ENCODE assay signal across 9 cellular contexts in genomic region chr12:49059063-49059384, GRCh38. TPM values are rescaled to one million over a fixed set of nuclear protein-coding genes. Genes with fewer than 3 reads are reported as not detected.
DNase-seq lines count a peak whose midpoint lies in the region; ATAC-seq, FAIRE-seq and TF ChIP-seq lines count a peak whose summit lies in the region.
"Had no signal": no experiment of that assay in that cellular context is flagged by ENCODE, and none has a peak within 500 bp of the region (broad histone marks: within the 10 kb centered on the region; RNA-seq: fewer than 3 reads in every experiment).

No MANE protein-coding gene starts in this region.

- peak overlapping the region; percentile 99 for H3K4me2 ChIP-seq in astrocyte (ENCODE audit: low read length)

- peak overlapping the region; percentile 90 for H3K4me3 Mint-ChIP-seq in activated T-cell treated with anti-CD3 and anti-CD28 coated beads, Interleukin-2, amount 50 U/mL, for 4 hours
- peak overlapping the region; percentile 98 for H3K4me3 Mint-ChIP-seq in astrocyte (ENCODE audit: unreplicated experiment)

- 0% methylated on average over 3 of the region's 3 CpGs for WGBS in lower leg skin, 2 donors
- 0% methylated on average over 3 of the region's 3 CpGs; no CpG with 5 or more reads in 1 of the 2 donors for WGBS in transverse colon (ENCODE audit: low coverage in 1 of 2), 2 donors

- TF ChIP-seq CTCF in astrocyte (IDR thresholded peaks at IDR 0.05; ENCODE audit: insufficient read depth, low read depth, low read length) = no peak
- TF ChIP-seq CTCF in lower leg skin (IDR thresholded peaks at IDR 0.05) = no peak
- TF ChIP-seq CTCF in transverse colon (IDR thresholded peaks at IDR 0.05) = no peak

- H2AFZ ChIP-seq in astrocyte (ENCODE audit: low read depth, low read length) = no peak overlapping the region

- peaks cover 58% of the 10 kb centered on the region for H3K4me1 Mint-ChIP-seq in activated T-cell treated with anti-CD3 and anti-CD28 coated beads, Interleukin-2, amount 50 U/mL, for 4 hours (ENCODE audit: low read depth)
- H3K4me1 Mint-ChIP-seq in astrocyte (ENCODE audit: low read depth, unreplicated experiment) = peaks cover 34% of the 10 kb centered on the region

- H3K27ac Mint-ChIP-seq in astrocyte (ENCODE audit: unreplicated experiment) = peak overlapping the region; percentile 94

- H3K4me1 ChIP-seq in astrocyte (ENCODE audit: insufficient read depth, low read length) (peaks cover 41% of the 10 kb centered on the region), transverse colon (peaks cover 34 to 47% (median 43%) of the 10 kb centered on the region in 4 donors)

- no peaks in the 10 kb centered on the region for H3K27me3 Mint-ChIP-seq in activated T-cell treated with anti-CD3 and anti-CD28 coated beads, Interleukin-2, amount 50 U/mL, for 4 hours (ENCODE audit: low read depth)
- no peaks in the 10 kb centered on the region for H3K27me3 Mint-ChIP-seq in astrocyte (ENCODE audit: low read depth, unreplicated experiment)

- H3K36me3 ChIP-seq in astrocyte (ENCODE audit: insufficient read depth, low read length) (peaks cover 12% of the 10 kb centered on the region), transverse colon (peaks cover 0 to 5% (median under 1%) of the 10 kb centered on the region in 4 donors)

- no peak for TF ChIP-seq POLR2A in lower leg skin (IDR thresholded peaks at IDR 0.05)
- no peak for TF ChIP-seq POLR2A in transverse colon (IDR thresholded peaks at IDR 0.05)

- peak overlapping the region; percentile 97 for H3K9ac ChIP-seq in astrocyte (ENCODE audit: low read length)

- no peaks in the 10 kb centered on the region for H3K27me3 ChIP-seq in astrocyte (ENCODE audit: insufficient read depth, low read length)
- H3K27me3 ChIP-seq in transverse colon = no peaks in the 10 kb centered on the region

- H3K27ac ChIP-seq in astrocyte (ENCODE audit: low read depth, low read length) (peak overlapping the region; percentile 98), transverse colon (peak overlapping the region; percentile 96 to 98 (median 96))

- H3K4me3 ChIP-seq in astrocyte (ENCODE audit: insufficient read depth, low read depth, low read length) (peak overlapping the region; percentile 92), lower leg skin (ENCODE audit: low read depth, poor library complexity, severe bottlenecking) (peak overlapping the region; percentile 96), transverse colon (peak overlapping the region; percentile 82 to 91 (median 89))

- intact Hi-C loops in lower leg skin (cut with DNase I; ENCODE audit: low total_unique reads) = no loop called here
- intact Hi-C loops in transverse colon (cut with DNase I; ENCODE audit: low total_unique reads) = no loop called here

- in situ Hi-C loops in transverse colon (cut with MboI; ENCODE audit: low pct_ligation_motif_present in 1 of 4, low pct_unique_long_range_greater_than_20kb in 1 of 4, low sequenced_read_pairs in 3 of 4) = no loop called here

- peaks cover 57% of the 10 kb centered on the region for H4K20me1 ChIP-seq in astrocyte (ENCODE audit: insufficient read depth, low read length)

- no peak for DNase-seq in activated T-cell treated with anti-CD3 and anti-CD28 coated beads, Interleukin-2, amount 50 U/mL, for 4 hours
- DNase-seq in activated T-cell treated with anti-CD3 and anti-CD28 coated beads for 4 hours (no peak), astrocyte (ENCODE audit: low read depth) (no peak), lower leg skin (ENCODE audit: low spot score in 2 of 2) (no peak), transverse colon (no peak), NOMO-1 treated with DMSO at 0.1 percent for 48 hours (lab: John Stamatoyannopoulos, UW; ENCODE audit: unreplicated experiment) (no peak), GM19240 (ENCODE audit: insufficient read length, low spot score) (no peak)

- H3K36me3 Mint-ChIP-seq in activated T-cell treated with anti-CD3 and anti-CD28 coated beads, Interleukin-2, amount 50 U/mL, for 4 hours (ENCODE audit: insufficient read depth) = peaks cover 10% of the 10 kb centered on the region
- peaks cover 14% of the 10 kb centered on the region for H3K36me3 Mint-ChIP-seq in astrocyte (ENCODE audit: low read depth, unreplicated experiment)

- peaks cover 73% of the 10 kb centered on the region for H3K79me2 ChIP-seq in astrocyte (ENCODE audit: insufficient read depth, low read length)

- H3K9me3 Mint-ChIP-seq in activated T-cell treated with anti-CD3 and anti-CD28 coated beads, Interleukin-2, amount 50 U/mL, for 4 hours = no peaks in the 10 kb centered on the region
- H3K9me3 Mint-ChIP-seq in astrocyte (ENCODE audit: unreplicated experiment) = no peaks in the 10 kb centered on the region

- H3K9me3 ChIP-seq in astrocyte (ENCODE audit: insufficient read depth, low read depth, low read length) = no peaks in the 10 kb centered on the region
- no peaks in the 10 kb centered on the region for H3K9me3 ChIP-seq in transverse colon

- FAIRE-seq in astrocyte (lab: Jason Lieb, UNC) = no peak

- TF ChIP-seq EP300 in transverse colon (IDR thresholded peaks at IDR 0.05; ENCODE audit: low read depth) = no peak

- no peak for ATAC-seq in activated T-cell treated with anti-CD3 and anti-CD28 coated beads, Interleukin-2, amount 50 U/mL, for 4 hours
- ATAC-seq in GM18873 (IDR thresholded peaks at IDR 0.05; ENCODE audit: low FRiP score, unreplicated experiment) = no peak

RNA-seq across cellular contexts. Expression of gene KMT2D, which starts 1.6 kb away (rescaled TPM):
- total RNA-seq in activated T-cell treated with anti-CD3 and anti-CD28 coated beads, Interleukin-2, amount 50 U/mL, for 4 hours = 100 to 1,000 TPM; 102 to 106 (median 105) TPM
- 81.7 and 86.9 TPM in 2 replicates for total RNA-seq in astrocyte
- total RNA-seq in lower leg skin = 100 to 1,000 TPM in 1 of 4 donors, 10 to 100 TPM in 3; 43.2 to 169 (median 79.6) TPM
- 100 to 1,000 TPM in 1 of 4 donors, 10 to 100 TPM in 3; 50.0 to 351 (median 78.0) TPM for total RNA-seq in transverse colon

RNA-seq across cellular contexts. Expression of gene RHEBL1, which starts 10.8 kb away (rescaled TPM):
- 1 to 10 TPM; 4.5 to 5.2 (median 4.5) TPM for total RNA-seq in activated T-cell treated with anti-CD3 and anti-CD28 coated beads, Interleukin-2, amount 50 U/mL, for 4 hours
- total RNA-seq in astrocyte (1.3 and 1.9 TPM in 2 replicates), lower leg skin (1 to 10 TPM; 1.4 to 2.1 (median 1.9) TPM), transverse colon (not detected)

RNA-seq across cellular contexts. Expression of gene DHH, which starts 35.6 kb away (rescaled TPM):
- under 1 TPM in 1 of 3 donors, not detected in 2; 0.11 TPM for total RNA-seq in activated T-cell treated with anti-CD3 and anti-CD28 coated beads, Interleukin-2, amount 50 U/mL, for 4 hours
- 0.05 and 0.16 TPM in 2 replicates for total RNA-seq in astrocyte
- under 1 TPM in 3 of 4 donors, not detected in 1; 0.23 to 0.45 (median 0.29) TPM for total RNA-seq in lower leg skin
- under 1 TPM in 2 of 4 donors, not detected in 2; 0.27 to 0.32 TPM for total RNA-seq in transverse colon
- total RNA-seq: RPMI7951 had no signal

RNA-seq across cellular contexts. Expression of gene PRKAG1, which starts 40.4 kb away (rescaled TPM):
- 10 to 100 TPM; 68.1 to 70.6 (median 68.4) TPM for total RNA-seq in activated T-cell treated with anti-CD3 and anti-CD28 coated beads, Interleukin-2, amount 50 U/mL, for 4 hours
- 47.1 and 49.6 TPM in 2 replicates for total RNA-seq in astrocyte
- total RNA-seq in lower leg skin = 10 to 100 TPM; 30.3 to 57.8 (median 49.2) TPM
- total RNA-seq in transverse colon = 10 to 100 TPM; 21.7 to 44.0 (median 42.3) TPM

RNA-seq across cellular contexts. Expression of gene LMBR1L, which starts 51.6 kb away (rescaled TPM):
- 10 to 100 TPM; 27.5 to 35.5 (median 28.8) TPM for total RNA-seq in activated T-cell treated with anti-CD3 and anti-CD28 coated beads, Interleukin-2, amount 50 U/mL, for 4 hours
- total RNA-seq in astrocyte = 58.7 and 61.0 TPM in 2 replicates
- total RNA-seq in lower leg skin = 100 to 1,000 TPM in 1 of 4 donors, 10 to 100 TPM in 3; 39.7 to 129 (median 49.4) TPM
- total RNA-seq in transverse colon = 100 to 1,000 TPM in 1 of 4 donors, 10 to 100 TPM in 3; 72.6 to 125 (median 82.1) TPM
